2 cellular contexts compared by ENCODE assay signal in genomic region chr6:117409863-117410262, GRCh38.
TF ChIP-seq lines count a peak whose summit lies in the region.

No MANE protein-coding gene starts in this region.

TF ChIP-seq in IMR-90, 13 proteins besides CTCF, POLR2A, EP300 and RAD21:
- TF ChIP-seq RCOR1 (IDR thresholded peaks at IDR 0.05; ENCODE audit: insufficient replicate concordance, low read length) (no peak), CEBPB (IDR thresholded peaks at IDR 0.05; ENCODE audit: low read depth, low read length) (peak; percentile 71)

TF ChIP-seq in K562, 482 proteins besides CTCF, POLR2A, EP300 and RAD21:
- TF ChIP-seq SMAD2 (IDR thresholded peaks at IDR 0.05; ENCODE audit: low read depth, low read length) (no peak), CEBPB (tag; IDR thresholded peaks at IDR 0.05) (peak; percentile 75), CEBPG (CRISPR knock-in tag; IDR thresholded peaks at IDR 0.05) (no peak), CEBPG (tag; conservative IDR thresholded peaks at IDR 0.05 in 1 of 2, IDR thresholded peaks at IDR 0.05 in 1 of 2) (peak in 1 of 2 experiments; percentile 67; a peak in 2 of 4 replicates)
